1 cellular context compared by ENCODE assay signal in the genomic region with DNA sequence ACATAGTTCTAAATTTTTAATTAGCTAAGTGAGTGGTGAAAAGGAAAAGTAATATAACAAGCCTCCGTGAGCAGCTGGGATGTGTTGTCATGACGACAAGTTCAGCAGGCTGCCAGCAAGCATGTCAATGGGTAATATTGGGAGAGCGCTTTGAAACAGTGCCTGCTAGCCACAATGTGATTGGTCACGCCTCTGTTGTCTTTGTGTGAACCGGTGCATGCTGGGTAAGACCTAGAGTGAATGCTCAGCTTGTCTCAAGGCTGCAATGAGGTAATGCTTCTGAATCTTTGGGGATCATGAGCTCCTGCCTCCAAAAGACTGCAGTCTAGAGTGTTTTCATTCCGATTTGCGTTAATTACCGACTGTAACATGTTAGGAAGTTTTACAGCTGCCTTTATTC.
A peak's percentile ranks its signal among the peaks of the same experiment; 100 is the strongest.
TF ChIP-seq lines count a peak whose summit lies in the region.

No MANE protein-coding gene starts in this region.

TF ChIP-seq in HEK293, 187 proteins besides CTCF, POLR2A, EP300 and RAD21 (continued from another document):
- TF ChIP-seq ZNF629 (tag by site-specific recombination; IDR thresholded peaks at IDR 0.05), result peak; percentile 58
- no peak for TF ChIP-seq ZNF585B (tag by site-specific recombination; IDR thresholded peaks at IDR 0.05)
- no peak for TF ChIP-seq ZNF747 (tag by site-specific recombination; IDR thresholded peaks at IDR 0.05)
- TF ChIP-seq, protein P1, sequence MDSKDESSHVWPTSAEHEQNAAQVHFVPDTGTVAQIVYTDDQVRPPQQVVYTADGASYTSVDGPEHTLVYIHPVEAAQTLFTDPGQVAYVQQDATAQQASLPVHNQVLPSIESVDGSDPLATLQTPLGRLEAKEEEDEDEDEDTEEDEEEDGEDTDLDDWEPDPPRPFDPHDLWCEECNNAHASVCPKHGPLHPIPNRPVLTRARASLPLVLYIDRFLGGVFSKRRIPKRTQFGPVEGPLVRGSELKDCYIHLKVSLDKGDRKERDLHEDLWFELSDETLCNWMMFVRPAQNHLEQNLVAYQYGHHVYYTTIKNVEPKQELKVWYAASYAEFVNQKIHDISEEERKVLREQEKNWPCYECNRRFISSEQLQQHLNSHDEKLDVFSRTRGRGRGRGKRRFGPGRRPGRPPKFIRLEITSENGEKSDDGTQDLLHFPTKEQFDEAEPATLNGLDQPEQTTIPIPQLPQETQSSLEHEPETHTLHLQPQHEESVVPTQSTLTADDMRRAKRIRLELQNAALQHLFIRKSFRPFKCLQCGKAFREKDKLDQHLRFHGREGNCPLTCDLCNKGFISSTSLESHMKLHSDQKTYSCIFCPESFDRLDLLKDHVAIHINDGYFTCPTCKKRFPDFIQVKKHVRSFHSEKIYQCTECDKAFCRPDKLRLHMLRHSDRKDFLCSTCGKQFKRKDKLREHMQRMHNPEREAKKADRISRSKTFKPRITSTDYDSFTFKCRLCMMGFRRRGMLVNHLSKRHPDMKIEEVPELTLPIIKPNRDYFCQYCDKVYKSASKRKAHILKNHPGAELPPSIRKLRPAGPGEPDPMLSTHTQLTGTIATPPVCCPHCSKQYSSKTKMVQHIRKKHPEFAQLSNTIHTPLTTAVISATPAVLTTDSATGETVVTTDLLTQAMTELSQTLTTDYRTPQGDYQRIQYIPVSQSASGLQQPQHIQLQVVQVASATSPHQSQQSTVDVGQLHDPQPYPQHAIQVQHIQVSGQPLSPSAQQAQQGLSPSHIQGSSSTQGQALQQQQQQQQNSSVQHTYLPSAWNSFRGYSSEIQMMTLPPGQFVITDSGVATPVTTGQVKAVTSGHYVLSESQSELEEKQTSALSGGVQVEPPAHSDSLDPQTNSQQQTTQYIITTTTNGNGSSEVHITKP (tag by site-specific recombination; IDR thresholded peaks at IDR 0.05), result no peak
